In the genomic region with DNA sequence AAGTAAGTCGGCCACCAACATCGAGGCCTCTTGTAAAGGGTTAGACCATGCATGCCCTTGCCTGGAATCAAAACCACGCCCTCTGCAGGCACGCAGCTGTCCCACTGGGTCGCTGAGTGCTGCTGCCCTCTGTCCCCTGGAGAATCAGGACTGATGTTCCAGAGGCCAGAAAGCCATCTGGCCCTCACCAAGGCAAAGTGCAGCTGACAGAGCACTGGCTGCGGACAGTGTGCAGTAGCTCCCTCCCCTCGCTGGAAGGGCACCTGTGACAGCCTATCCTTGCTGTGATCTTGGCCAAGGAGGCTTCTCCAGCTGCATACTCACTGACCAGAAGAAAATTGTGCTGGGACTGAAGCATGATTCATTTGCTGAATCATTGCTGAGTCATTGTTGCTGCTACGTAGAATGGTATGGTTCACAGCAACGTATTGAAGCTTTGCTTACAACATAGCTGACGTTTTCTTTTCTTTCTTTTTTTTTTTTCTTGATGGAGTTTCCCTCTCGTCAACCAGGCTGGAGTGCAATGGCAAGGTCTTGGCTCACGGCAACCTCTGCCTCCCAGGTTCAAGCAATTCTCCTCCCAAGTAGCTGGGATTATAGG, we compare ENCODE assay signal across 1 cellular context.
TF ChIP-seq lines count a peak whose summit lies in the region.

No MANE protein-coding gene starts in this region.

TF ChIP-seq in K562, 482 proteins besides CTCF, POLR2A, EP300 and RAD21 (continued from another document):
- TF ChIP-seq MYC (IDR thresholded peaks at IDR 0.05; ENCODE audit: low read depth, low read length) = 0 out of 2 replicates have a peak, but pooled peaks have one; percentile 35
- TF ChIP-seq MYC (CRISPR knock-in tag; IDR thresholded peaks at IDR 0.05; ENCODE audit: borderline replicate concordance, low read depth) = no peak
- peak; percentile 19; the same call in 1 of the 2 replicates for TF ChIP-seq CEBPG (CRISPR knock-in tag; IDR thresholded peaks at IDR 0.05)
- TF ChIP-seq CEBPG (tag; conservative IDR thresholded peaks at IDR 0.05 in 1 of 2, IDR thresholded peaks at IDR 0.05 in 1 of 2) = peak; percentile 31 to 46; a peak in 2 of 4 replicates
- TF ChIP-seq ETV1 (tag; conservative IDR thresholded peaks at IDR 0.05; ENCODE audit: low read depth) = peak; percentile 10; the same call in 1 of the 2 replicates
- TF ChIP-seq, protein P1, sequence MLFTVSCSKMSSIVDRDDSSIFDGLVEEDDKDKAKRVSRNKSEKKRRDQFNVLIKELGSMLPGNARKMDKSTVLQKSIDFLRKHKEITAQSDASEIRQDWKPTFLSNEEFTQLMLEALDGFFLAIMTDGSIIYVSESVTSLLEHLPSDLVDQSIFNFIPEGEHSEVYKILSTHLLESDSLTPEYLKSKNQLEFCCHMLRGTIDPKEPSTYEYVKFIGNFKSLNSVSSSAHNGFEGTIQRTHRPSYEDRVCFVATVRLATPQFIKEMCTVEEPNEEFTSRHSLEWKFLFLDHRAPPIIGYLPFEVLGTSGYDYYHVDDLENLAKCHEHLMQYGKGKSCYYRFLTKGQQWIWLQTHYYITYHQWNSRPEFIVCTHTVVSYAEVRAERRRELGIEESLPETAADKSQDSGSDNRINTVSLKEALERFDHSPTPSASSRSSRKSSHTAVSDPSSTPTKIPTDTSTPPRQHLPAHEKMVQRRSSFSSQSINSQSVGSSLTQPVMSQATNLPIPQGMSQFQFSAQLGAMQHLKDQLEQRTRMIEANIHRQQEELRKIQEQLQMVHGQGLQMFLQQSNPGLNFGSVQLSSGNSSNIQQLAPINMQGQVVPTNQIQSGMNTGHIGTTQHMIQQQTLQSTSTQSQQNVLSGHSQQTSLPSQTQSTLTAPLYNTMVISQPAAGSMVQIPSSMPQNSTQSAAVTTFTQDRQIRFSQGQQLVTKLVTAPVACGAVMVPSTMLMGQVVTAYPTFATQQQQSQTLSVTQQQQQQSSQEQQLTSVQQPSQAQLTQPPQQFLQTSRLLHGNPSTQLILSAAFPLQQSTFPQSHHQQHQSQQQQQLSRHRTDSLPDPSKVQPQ (CRISPR knock-in tag; IDR thresholded peaks at IDR 0.05; ENCODE audit: borderline replicate concordance) = no peak
- peak; percentile 69 for TF ChIP-seq L3MBTL2 (IDR thresholded peaks at IDR 0.05)
- TF ChIP-seq CBFA2T3 (IDR thresholded peaks at IDR 0.05) = peak; percentile 90
- peak; percentile 51; the same call in 1 of the 2 replicates for TF ChIP-seq KLF13 (tag; IDR thresholded peaks at IDR 0.05; ENCODE audit: borderline replicate concordance, low read depth)
- TF ChIP-seq ZNF77 (CRISPR knock-in tag; IDR thresholded peaks at IDR 0.05) = no peak
- TF ChIP-seq TEAD4 (IDR thresholded peaks at IDR 0.05; ENCODE audit: low read length) = peak; percentile 70
- 0 out of 2 replicates have a peak, but pooled peaks have one; percentile 74 for TF ChIP-seq TEAD4 (CRISPR knock-in tag; IDR thresholded peaks at IDR 0.05; ENCODE audit: borderline replicate concordance)
- TF ChIP-seq CHD2 (IDR thresholded peaks at IDR 0.05; ENCODE audit: low read depth, low read length) = no peak
- peak; percentile 71 for TF ChIP-seq EHMT2 (IDR thresholded peaks at IDR 0.05)
- peak; percentile 41; the same call in 1 of the 2 replicates for TF ChIP-seq MBD2 (IDR thresholded peaks at IDR 0.05; ENCODE audit: borderline replicate concordance, low read depth)
- peak; percentile 99 for TF ChIP-seq MAFK (IDR thresholded peaks at IDR 0.05; ENCODE audit: low read length)
- peak; percentile 67 for TF ChIP-seq BRD9 (IDR thresholded peaks at IDR 0.05; ENCODE audit: low read depth, partially characterized antibody)
- TF ChIP-seq, protein P2, sequence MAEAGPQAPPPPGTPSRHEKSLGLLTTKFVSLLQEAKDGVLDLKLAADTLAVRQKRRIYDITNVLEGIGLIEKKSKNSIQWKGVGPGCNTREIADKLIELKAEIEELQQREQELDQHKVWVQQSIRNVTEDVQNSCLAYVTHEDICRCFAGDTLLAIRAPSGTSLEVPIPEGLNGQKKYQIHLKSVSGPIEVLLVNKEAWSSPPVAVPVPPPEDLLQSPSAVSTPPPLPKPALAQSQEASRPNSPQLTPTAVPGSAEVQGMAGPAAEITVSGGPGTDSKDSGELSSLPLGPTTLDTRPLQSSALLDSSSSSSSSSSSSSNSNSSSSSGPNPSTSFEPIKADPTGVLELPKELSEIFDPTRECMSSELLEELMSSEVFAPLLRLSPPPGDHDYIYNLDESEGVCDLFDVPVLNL (CRISPR knock-in tag; IDR thresholded peaks at IDR 0.05; ENCODE audit: low read depth) = no peak
- peak; percentile 79 for TF ChIP-seq ZNF24 (IDR thresholded peaks at IDR 0.05)
- TF ChIP-seq, protein P3, sequence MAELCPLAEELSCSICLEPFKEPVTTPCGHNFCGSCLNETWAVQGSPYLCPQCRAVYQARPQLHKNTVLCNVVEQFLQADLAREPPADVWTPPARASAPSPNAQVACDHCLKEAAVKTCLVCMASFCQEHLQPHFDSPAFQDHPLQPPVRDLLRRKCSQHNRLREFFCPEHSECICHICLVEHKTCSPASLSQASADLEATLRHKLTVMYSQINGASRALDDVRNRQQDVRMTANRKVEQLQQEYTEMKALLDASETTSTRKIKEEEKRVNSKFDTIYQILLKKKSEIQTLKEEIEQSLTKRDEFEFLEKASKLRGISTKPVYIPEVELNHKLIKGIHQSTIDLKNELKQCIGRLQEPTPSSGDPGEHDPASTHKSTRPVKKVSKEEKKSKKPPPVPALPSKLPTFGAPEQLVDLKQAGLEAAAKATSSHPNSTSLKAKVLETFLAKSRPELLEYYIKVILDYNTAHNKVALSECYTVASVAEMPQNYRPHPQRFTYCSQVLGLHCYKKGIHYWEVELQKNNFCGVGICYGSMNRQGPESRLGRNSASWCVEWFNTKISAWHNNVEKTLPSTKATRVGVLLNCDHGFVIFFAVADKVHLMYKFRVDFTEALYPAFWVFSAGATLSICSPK (IDR thresholded peaks at IDR 0.05; ENCODE audit: borderline replicate concordance) = no peak
- TF ChIP-seq SMARCE1 (IDR thresholded peaks at IDR 0.05) = peak; percentile 96
- peak; percentile 52; the same call in 1 of the 2 replicates for TF ChIP-seq GATAD2B (IDR thresholded peaks at IDR 0.05; ENCODE audit: borderline replicate concordance)
- no peak for TF ChIP-seq NR2C2 (CRISPR knock-in tag; IDR thresholded peaks at IDR 0.05)
- TF ChIP-seq NR2C2 (tag; IDR thresholded peaks at IDR 0.05) = peak; percentile 78
- peak; percentile 71 for TF ChIP-seq MEIS2 (IDR thresholded peaks at IDR 0.05; ENCODE audit: partially characterized antibody)
- no peak for TF ChIP-seq YY1 (IDR thresholded peaks at IDR 0.05; ENCODE audit: borderline replicate concordance in 1 of 3, control insufficient read depth in 1 of 3, extremely low read depth in 1 of 3, insufficient read depth in 3 of 3, insufficient read length in 1 of 3, insufficient replicate concordance in 2 of 3, low read depth in 1 of 3, low read length in 2 of 3)
- TF ChIP-seq SMAD4 (CRISPR knock-in tag; conservative IDR thresholded peaks at IDR 0.05) = peak; percentile 14; the same call in 1 of the 2 replicates
- TF ChIP-seq ESRRA (IDR thresholded peaks at IDR 0.05; ENCODE audit: borderline replicate concordance, low read depth) = peak; percentile 50; the same call in 1 of the 2 replicates
- no peak for TF ChIP-seq ZNF146 (CRISPR knock-in tag; IDR thresholded peaks at IDR 0.05; ENCODE audit: unreplicated experiment)
- peak; percentile 67; the same call in 1 of the 2 replicates for TF ChIP-seq LARP7 (IDR thresholded peaks at IDR 0.05)
- TF ChIP-seq SOX6 (IDR thresholded peaks at IDR 0.05) = peak; percentile 82
- TF ChIP-seq MCM3 (IDR thresholded peaks at IDR 0.05) = no peak
